Comparison of ENCODE assay signal across 22 cellular contexts in the genomic region with DNA sequence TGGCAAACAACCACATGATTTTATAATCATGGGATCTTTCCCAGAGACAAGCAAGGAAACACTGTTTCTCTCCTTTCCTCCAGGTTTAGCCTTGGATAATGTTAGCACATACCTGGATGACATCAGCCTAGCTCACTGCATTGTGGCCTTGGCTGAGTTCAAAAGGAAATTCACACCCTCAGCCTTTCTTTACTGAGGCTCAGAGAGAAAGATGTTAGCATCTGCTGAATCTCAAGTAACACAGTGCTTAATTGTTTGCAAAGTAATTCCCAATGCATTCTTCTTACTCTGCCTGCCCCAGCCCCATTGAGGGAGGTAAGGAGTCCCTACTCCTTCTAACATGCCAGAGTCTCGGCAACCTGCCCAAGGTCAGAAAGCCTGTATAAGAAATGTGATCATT.
"Had no signal": no experiment of that assay in that cellular context is flagged by ENCODE, and none has a peak within 500 bp of the region (broad histone marks: within the 10 kb centered on the region; RNA-seq: fewer than 3 reads in every experiment).

No MANE protein-coding gene starts in this region.

- DNase-seq: activated CD4-positive, alpha-beta T cell treated with anti-CD3 and anti-CD28 coated beads for 1 hour; activated CD8-positive, alpha-beta memory T cell treated with anti-CD3 and anti-CD28 coated beads for 24 hours; activated CD8-positive, alpha-beta memory T cell treated with anti-CD3 and anti-CD28 coated beads, Interleukin-2, amount 50 U/mL, for 4 hours; activated naive CD4-positive, alpha-beta T cell treated with Interleukin-2 at 50 U/mL for 16 hours; activated naive CD8-positive, alpha-beta T cell treated with anti-CD3 and anti-CD28 coated beads for 36 hours; activated T-cell treated with anti-CD3 and anti-CD28 coated beads, Interleukin-2, amount 50 U/mL, for 24 hours; cortex of kidney; erythroblast; foreskin keratinocyte; left cardiac atrium; naive thymus-derived CD4-positive, alpha-beta T cell; small intestine; stimulated activated CD4-positive, alpha-beta T cell treated with anti-CD3 and anti-CD28 coated beads, Interleukin-15, amount 100 ng/mL, for 24 hours; stimulated activated CD8-positive, alpha-beta memory T cell treated with anti-CD3 and anti-CD28 coated beads, Interleukin-4, amount 100 ng/mL, for 48 hours; stimulated activated naive CD4-positive, alpha-beta T cell; T-cell had no signal

- H3K9me3 ChIP-seq: thoracic aorta had no signal

- H3K9me3 Mint-ChIP-seq: activated T-cell treated with anti-CD3 and anti-CD28 coated beads, Interleukin-2, amount 50 U/mL, for 24 hours; activated T-helper 2 cell treated with anti-CD3 and anti-CD28 coated beads, Interferon-gamma antibody, Interleukin-2, Interleukin-4, amounts not matched to agents 10 μg/mL and 5 μg/mL and 100 μg/mL, durations not matched to agents 14 hours and 24 hours and 36 hours; type B pancreatic cell had no signal

- H3K4me1 Mint-ChIP-seq: activated naive CD8-positive, alpha-beta T cell treated with anti-CD3 and anti-CD28 coated beads for 36 hours; T-cell had no signal

- H3K27ac Mint-ChIP-seq: activated naive CD8-positive, alpha-beta T cell treated with anti-CD3 and anti-CD28 coated beads for 36 hours; activated T-cell treated with anti-CD3 and anti-CD28 coated beads, Interleukin-2, amount 50 U/mL, for 24 hours; activated T-helper 2 cell treated with anti-CD3 and anti-CD28 coated beads, Interferon-gamma antibody, Interleukin-2, Interleukin-4, amounts not matched to agents 10 μg/mL and 5 μg/mL and 100 μg/mL, durations not matched to agents 14 hours and 24 hours and 36 hours; naive thymus-derived CD4-positive, alpha-beta T cell; T-cell; T-helper 2 cell treated with Interferon-gamma antibody and Interleukin-4, amounts not matched to agents 5 μg/mL and 100 μg/mL, for 36 hours; type B pancreatic cell had no signal

- H3K27me3 Mint-ChIP-seq: activated T-cell treated with anti-CD3 and anti-CD28 coated beads, Interleukin-2, amount 50 U/mL, for 24 hours; naive thymus-derived CD4-positive, alpha-beta T cell; T-cell; type B pancreatic cell had no signal

- ATAC-seq: foreskin keratinocyte; left cardiac atrium; naive thymus-derived CD4-positive, alpha-beta T cell; sciatic nerve; T-cell had no signal

- H3K27ac ChIP-seq: cardiac muscle cell, foreskin keratinocyte, thoracic aorta had no signal

- H3K27me3 ChIP-seq: cardiac muscle cell, foreskin keratinocyte had no signal

- H3K36me3 ChIP-seq: cardiac muscle cell, thoracic aorta had no signal

- H3K36me3 Mint-ChIP-seq: activated naive CD8-positive, alpha-beta T cell treated with anti-CD3 and anti-CD28 coated beads for 36 hours; naive thymus-derived CD4-positive, alpha-beta T cell; T-cell; type B pancreatic cell had no signal

- H3K4me3 ChIP-seq: cardiac muscle cell, thoracic aorta had no signal

- H3K4me1 ChIP-seq: foreskin keratinocyte had no signal

- H3K4me3 Mint-ChIP-seq: activated naive CD8-positive, alpha-beta T cell treated with anti-CD3 and anti-CD28 coated beads for 36 hours; activated T-cell treated with anti-CD3 and anti-CD28 coated beads, Interleukin-2, amount 50 U/mL, for 24 hours; naive thymus-derived CD4-positive, alpha-beta T cell; T-cell; T-helper 2 cell treated with Interferon-gamma antibody and Interleukin-4, amounts not matched to agents 5 μg/mL and 100 μg/mL, for 36 hours; type B pancreatic cell had no signal
